In the genomic region with DNA sequence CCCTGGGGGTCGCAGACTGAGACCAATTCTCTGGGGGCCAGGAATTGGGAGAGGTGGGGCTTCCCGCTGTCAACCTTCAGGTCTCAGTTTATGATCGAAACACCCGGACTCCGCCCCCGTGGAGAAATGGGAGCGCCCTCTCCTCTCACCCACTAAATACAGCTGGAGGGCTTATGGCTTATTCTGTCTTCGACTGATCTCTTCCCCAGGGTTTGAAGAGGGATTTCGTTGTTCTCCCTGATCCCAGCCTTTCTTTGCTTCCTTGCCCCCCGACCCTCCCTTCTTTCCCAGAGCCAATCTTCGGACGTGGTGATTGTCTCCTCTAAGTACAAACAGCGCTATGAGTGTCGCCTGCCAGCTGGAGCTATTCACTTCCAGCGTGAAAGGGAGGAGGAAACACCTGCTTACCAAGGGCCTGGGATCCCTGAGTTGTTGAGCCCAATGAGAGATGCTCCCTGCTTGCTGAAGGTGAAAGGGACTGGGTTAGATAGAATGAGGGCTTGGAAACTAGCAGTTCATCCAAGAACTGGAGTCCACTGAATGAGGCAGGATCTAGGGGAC, we compare ENCODE assay signal across 8 cellular contexts. TPM values are rescaled to one million over a fixed set of nuclear protein-coding genes. Genes with fewer than 3 reads are reported as not detected.
DNase-seq lines count a peak whose midpoint lies in the region; ATAC-seq and TF ChIP-seq lines count a peak whose summit lies in the region.

No MANE protein-coding gene starts in this region.

- peaks cover 31% of the 10 kb centered on the region for H3K36me3 Mint-ChIP-seq in osteocyte (ENCODE audit: unreplicated experiment)

- intact Hi-C loops in colonic mucosa (cut with DNase I) = loop anchor here (5.0 kb wide), 1 partner anchor 112 kb away; no protein-coding TSS in a partner anchor

- peak overlapping the region; percentile 75 for H2BK15ac ChIP-seq in mesenchymal stem cell (ENCODE audit: low read depth, poor library complexity, severe bottlenecking)

- ATAC-seq in HG03460 (IDR thresholded peaks at IDR 0.05; ENCODE audit: unreplicated experiment) (no peak), HG02759 (IDR thresholded peaks at IDR 0.05; ENCODE audit: unreplicated experiment) (no peak)

- H3K4me2 ChIP-seq in MM.1S (ENCODE audit: low read depth, low read length) = peak overlapping the region; percentile 69
- peak overlapping the region; percentile 93 for H3K4me2 ChIP-seq in mesenchymal stem cell (ENCODE audit: low read length, poor library complexity, severe bottlenecking)

- H2AK5ac ChIP-seq in mesenchymal stem cell (ENCODE audit: low read length, severe bottlenecking) = no peak overlapping the region

- H3K23ac ChIP-seq in mesenchymal stem cell (ENCODE audit: low read length in 2 of 2) = no peak overlapping the region

- no peak overlapping the region for H2BK120ac ChIP-seq in mesenchymal stem cell (ENCODE audit: low read depth, low read length)

- H3K4me1 Mint-ChIP-seq in osteocyte (ENCODE audit: unreplicated experiment) = no peaks in the 10 kb centered on the region

- no peaks in the 10 kb centered on the region for H4K20me1 ChIP-seq in MM.1S (ENCODE audit: insufficient read depth, low read length)

- no peak for TF ChIP-seq CTCF in GM12875 (IDR thresholded peaks at IDR 0.05; ENCODE audit: borderline replicate concordance, insufficient read depth, low read depth, low read length)
- no peak for TF ChIP-seq CTCF in MM.1S (IDR thresholded peaks at IDR 0.05; ENCODE audit: low read length)
- no peak for TF ChIP-seq CTCF in colonic mucosa (IDR thresholded peaks at IDR 0.05)
- TF ChIP-seq CTCF in osteocyte (IDR thresholded peaks at IDR 0.05) = no peak

- H3K27me3 ChIP-seq in MM.1S (replicated peaks; ENCODE audit: insufficient read depth, low read length) (no peaks in the 10 kb centered on the region), colonic mucosa (no peaks in the 10 kb centered on the region), mesenchymal stem cell (ENCODE audit: control insufficient read depth in 1 of 2, insufficient read depth in 1 of 2, low read length in 2 of 2) (no peaks in the 10 kb centered on the region)

- peaks cover 13% of the 10 kb centered on the region for H3K27me3 Mint-ChIP-seq in osteocyte (ENCODE audit: unreplicated experiment)

- H3K4ac ChIP-seq in mesenchymal stem cell (ENCODE audit: low read depth in 1 of 2, low read length in 2 of 2) = no peak overlapping the region

- no peak overlapping the region for H2BK12ac ChIP-seq in mesenchymal stem cell (ENCODE audit: low read length in 2 of 2)

- H3K27ac ChIP-seq in MM.1S (ENCODE audit: low read length) = peak overlapping the region; percentile 51; the same call in 1 of the 2 replicates
- H3K27ac ChIP-seq in colonic mucosa = peak overlapping the region; percentile 69
- H3K27ac ChIP-seq in mesenchymal stem cell (ENCODE audit: low read length, poor library complexity, severe bottlenecking) = no peak overlapping the region

- H2AFZ ChIP-seq in MM.1S (ENCODE audit: low read length) (peak overlapping the region; percentile 96), mesenchymal stem cell (ENCODE audit: low read depth, low read length) (peak overlapping the region; percentile 97)

- DNase-seq in MM.1S (no peak), colonic mucosa (peak; percentile 59), mesenchymal stem cell (peak; percentile 37), osteocyte (ENCODE audit: extremely low spot score, unreplicated experiment) (no peak)
- no peak for DNase-seq in activated effector memory CD4-positive, alpha-beta T cell treated with anti-CD3 and anti-CD28 coated beads, Interleukin-2, amount 50 U/mL, for 16 hours

- H3K9me3 ChIP-seq in MM.1S (replicated peaks; ENCODE audit: insufficient read depth, low read length) (no peaks in the 10 kb centered on the region), colonic mucosa (no peaks in the 10 kb centered on the region), mesenchymal stem cell (ENCODE audit: control insufficient read depth, low read length) (peaks cover 3% of the 10 kb centered on the region)

- H3K4me3 ChIP-seq in GM12875 (ENCODE audit: low read depth, low read length) (peak overlapping the region; percentile 63), MM.1S (ENCODE audit: low read length) (peak overlapping the region; percentile 95), colonic mucosa (peak overlapping the region; percentile 79), mesenchymal stem cell (ENCODE audit: insufficient read depth in 1 of 2, low read depth in 1 of 2, low read length in 2 of 2) (peak overlapping the region; percentile 88 to 97)

- H3K9me3 Mint-ChIP-seq in osteocyte (ENCODE audit: unreplicated experiment) = peaks cover 7% of the 10 kb centered on the region

- H3K4me1 ChIP-seq in MM.1S (ENCODE audit: low read length) (peaks cover 8% of the 10 kb centered on the region; the same call in 1 of the 2 replicates), colonic mucosa (peaks cover 6% of the 10 kb centered on the region), mesenchymal stem cell (ENCODE audit: control insufficient read depth, insufficient read depth, low read depth, low read length) (peaks cover 7% of the 10 kb centered on the region)

- peaks cover 24% of the 10 kb centered on the region for H3K79me1 ChIP-seq in mesenchymal stem cell (replicated peaks; ENCODE audit: low read length, poor library complexity, severe bottlenecking)

- H3K79me2 ChIP-seq in MM.1S (ENCODE audit: low read length) = peaks cover 23% of the 10 kb centered on the region

- no peak overlapping the region for H3K14ac ChIP-seq in mesenchymal stem cell (ENCODE audit: low read length in 2 of 2)

- H4K91ac ChIP-seq in mesenchymal stem cell (ENCODE audit: low read length) = no peak overlapping the region

- H3K9ac ChIP-seq in MM.1S (ENCODE audit: low read length) (peak overlapping the region; percentile 85), colonic mucosa (ENCODE audit: low read depth in 2 of 2, low read length in 2 of 2) (peak overlapping the region; percentile 61 to 92), mesenchymal stem cell (ENCODE audit: low read length) (peak overlapping the region; percentile 98)

- H3F3A ChIP-seq in MM.1S (ENCODE audit: insufficient read depth, low read length) = no peaks in the 10 kb centered on the region

- H3K9me2 ChIP-seq in MM.1S (replicated peaks; ENCODE audit: insufficient read depth, low read length) = no peaks in the 10 kb centered on the region

- H4K8ac ChIP-seq in mesenchymal stem cell (ENCODE audit: low read length) = peak overlapping the region; percentile 89

- no peak overlapping the region for H2BK5ac ChIP-seq in mesenchymal stem cell (ENCODE audit: low read depth, low read length, poor library complexity, severe bottlenecking)

- H3K18ac ChIP-seq in mesenchymal stem cell (ENCODE audit: low read depth in 1 of 2, low read length in 2 of 2) = peak overlapping the region in 1 of 2 experiments; percentile 44

- peaks cover 8% of the 10 kb centered on the region; the same call in 1 of the 2 replicates for H3K36me3 ChIP-seq in MM.1S (replicated peaks; ENCODE audit: insufficient read depth, low read length)
- H3K36me3 ChIP-seq in colonic mucosa = peaks cover 9% of the 10 kb centered on the region
- H3K36me3 ChIP-seq in mesenchymal stem cell (ENCODE audit: control insufficient read depth in 1 of 2, insufficient read depth in 2 of 2, low read depth in 1 of 2, low read length in 2 of 2) = peaks cover 22 to 35% of the 10 kb centered on the region in 2 experiments

- H3K4me3 Mint-ChIP-seq in osteocyte (ENCODE audit: unreplicated experiment) = no peak overlapping the region

- WGBS in mesenchymal stem cell = 10% methylated on average over 15 of the region's 15 CpGs

- H3K27ac Mint-ChIP-seq in osteocyte (ENCODE audit: unreplicated experiment) = no peak overlapping the region

RNA-seq across cellular contexts. Expression of a gene that starts 0.6 kb away (rescaled TPM):
- 100 to 1,000 TPM; 219 to 284 TPM for total RNA-seq in colonic mucosa
- 208 TPM for polyA plus RNA-seq in mesenchymal stem cell (2013, experiment 1 of 2)
- 213 TPM for polyA plus RNA-seq in mesenchymal stem cell (2013, experiment 2 of 2)
- total RNA-seq in osteocyte = 338 and 363 TPM in 2 replicates

RNA-seq across cellular contexts. Expression of a gene that starts 44.0 kb away (rescaled TPM):
- 1 to 10 TPM in 1 of 2 donors, under 1 TPM in 1; 0.86 to 1.0 TPM for total RNA-seq in colonic mucosa
- 0.03 TPM for polyA plus RNA-seq in mesenchymal stem cell (2013, experiment 1 of 2)
- polyA plus RNA-seq in mesenchymal stem cell (2013, experiment 2 of 2) = 0.04 TPM
- 2.4 and 2.6 TPM in 2 replicates for total RNA-seq in osteocyte

RNA-seq across cellular contexts. Expression of a gene that starts 50.3 kb away (rescaled TPM):
- total RNA-seq in colonic mucosa (10 to 100 TPM; 19.3 to 32.3 TPM), osteocyte (36.2 and 37.4 TPM in 2 replicates)
- polyA plus RNA-seq in mesenchymal stem cell (2013, experiment 1 of 2) = 22.7 TPM
- 23.2 TPM for polyA plus RNA-seq in mesenchymal stem cell (2013, experiment 2 of 2)

RNA-seq across cellular contexts. Expression of a gene that starts 57.6 kb away (rescaled TPM):
- total RNA-seq in colonic mucosa (100 to 1,000 TPM in 1 of 2 donors, 10 to 100 TPM in 1; 45.7 to 121 TPM), osteocyte (137 and 142 TPM in 2 replicates)
- polyA plus RNA-seq in mesenchymal stem cell (2013, experiment 1 of 2) = 168 TPM
- 171 TPM for polyA plus RNA-seq in mesenchymal stem cell (2013, experiment 2 of 2)

Comparison
In these comparisons a context has a peak if more than half of its experiments do, and no peak if none do; other contexts are left out.
1. DNase-seq: peak in colonic mucosa (single experiment) and mesenchymal stem cell (single experiment); none in MM.1S (single experiment), activated effector memory CD4-positive, alpha-beta T cell treated with anti-CD3 and anti-CD28 coated beads, Interleukin-2, amount 50 U/mL, for 16 hours (single experiment) and osteocyte (single experiment).
2. Peak in every context shown above with its lines, with median percentiles within 50 percentile points of each other: H3K4me3 ChIP-seq and H3K9ac ChIP-seq.